In genomic region chr9:6759114-6759977, GRCh38 we compare ENCODE assay signal across 8 cellular contexts.
DNase-seq lines count a peak whose midpoint lies in the region; ATAC-seq and TF ChIP-seq lines count a peak whose summit lies in the region.

No MANE protein-coding gene starts in this region.

- no peaks in the 10 kb centered on the region for H3K9me3 ChIP-seq in KOPT-K1 (ENCODE audit: insufficient read depth, low read length, poor library complexity, severe bottlenecking)
- H3K9me3 ChIP-seq in endocrine pancreas (ENCODE audit: control insufficient read depth, low read length) = no peaks in the 10 kb centered on the region

- H3K9me3 Mint-ChIP-seq in nephron = no peaks in the 10 kb centered on the region

- H3K36me3 Mint-ChIP-seq in nephron (ENCODE audit: low read depth) = peaks cover 5% of the 10 kb centered on the region

- H3K4me1 ChIP-seq in endocrine pancreas (ENCODE audit: control insufficient read depth, insufficient read depth, low read length) = peaks cover 4% of the 10 kb centered on the region

- no peaks in the 10 kb centered on the region for H3K27me3 ChIP-seq in endocrine pancreas (ENCODE audit: control insufficient read depth, insufficient read depth, low read length)

- H3K36me3 ChIP-seq in KOPT-K1 (ENCODE audit: insufficient read depth, low read length) = no peaks in the 10 kb centered on the region
- H3K36me3 ChIP-seq in endocrine pancreas (ENCODE audit: control insufficient read depth, insufficient read depth, low read length) = no peaks in the 10 kb centered on the region

- H3K27ac ChIP-seq in KOPT-K1 (ENCODE audit: low read depth, low read length, poor library complexity, severe bottlenecking) = peak overlapping the region; percentile 93

- H3K4me1 Mint-ChIP-seq in nephron = peaks cover 19% of the 10 kb centered on the region

- DNase-seq in ELR (ENCODE audit: low read depth) = peak; percentile 92
- peak; percentile 24 to 31 for DNase-seq in activated CD4-positive, alpha-beta T cell treated with anti-CD3 and anti-CD28 coated beads for 4 hours
- no peak for DNase-seq in OCI-M2 (lab: John Stamatoyannopoulos, UW; ENCODE audit: unreplicated experiment)
- no peak for DNase-seq in T1000 (lab: John Stamatoyannopoulos, UW)

- ATAC-seq in GM21526 (IDR thresholded peaks at IDR 0.05; ENCODE audit: low FRiP score, unreplicated experiment) = peak; percentile 2

- peaks cover 4% of the 10 kb centered on the region for H3K27me3 Mint-ChIP-seq in nephron (ENCODE audit: low read depth)

- no peak for TF ChIP-seq CTCF in nephron (IDR thresholded peaks at IDR 0.05; ENCODE audit: unreplicated experiment in 3 of 3)

- H3K27ac Mint-ChIP-seq in nephron = peak overlapping the region; percentile 66 to 80 (median 78)

- H3K4me3 Mint-ChIP-seq in nephron = peak overlapping the region; percentile 93 to 100 (median 98)

- H3K4me3 ChIP-seq in endocrine pancreas (ENCODE audit: control insufficient read depth, insufficient read depth, low read length) = peak overlapping the region; percentile 93

- H3K9ac ChIP-seq in endocrine pancreas (ENCODE audit: control insufficient read depth, insufficient read depth, low read length) = peak overlapping the region; percentile 87

Comparison
In these comparisons a context has a peak if more than half of its experiments do, and no peak if none do; other contexts are left out.
1. DNase-seq: peak in ELR (single experiment) and activated CD4-positive, alpha-beta T cell treated with anti-CD3 and anti-CD28 coated beads for 4 hours (2 of 2); none in OCI-M2 (single experiment) and T1000 (single experiment).